Comparison of ENCODE assay signal across 8 cellular contexts in genomic region chr9:127966416-127967150, GRCh38. TPM values are rescaled to one million over a fixed set of nuclear protein-coding genes. Genes with fewer than 3 reads are reported as not detected.
DNase-seq lines count a peak whose midpoint lies in the region; ATAC-seq and TF ChIP-seq lines count a peak whose summit lies in the region.

No MANE protein-coding gene starts in this region.

- H3K4me3 Mint-ChIP-seq in stimulated activated effector memory CD8-positive, alpha-beta T cell treated with anti-CD3 and anti-CD28 coated beads, Interleukin-12 subunit alpha, Interleukin-12 subunit beta, amount 100 ng/mL, for 72 hours: no peak overlapping the region

- no peaks in the 10 kb centered on the region for H3K36me3 ChIP-seq in Peyer's patch

- no peaks in the 10 kb centered on the region for H3K9me3 Mint-ChIP-seq in stimulated activated effector memory CD8-positive, alpha-beta T cell treated with anti-CD3 and anti-CD28 coated beads, Interleukin-12 subunit alpha, Interleukin-12 subunit beta, amount 100 ng/mL, for 72 hours

- TF ChIP-seq CTCF in Peyer's patch (IDR thresholded peaks at IDR 0.05): no peak

- H3K27me3 ChIP-seq in Peyer's patch: no peaks in the 10 kb centered on the region

- peak overlapping the region in 1 of 4 donors; percentile 6 for H3K4me3 ChIP-seq in Peyer's patch

- peaks cover 8% of the 10 kb centered on the region for H3K36me3 Mint-ChIP-seq in stimulated activated effector memory CD8-positive, alpha-beta T cell treated with anti-CD3 and anti-CD28 coated beads, Interleukin-12 subunit alpha, Interleukin-12 subunit beta, amount 100 ng/mL, for 72 hours

- peaks cover 24 to 96% (median 76%) of the 10 kb centered on the region in 4 donors for H3K4me1 ChIP-seq in Peyer's patch

- peak overlapping the region; percentile 92 for H3K27ac Mint-ChIP-seq in stimulated activated effector memory CD8-positive, alpha-beta T cell treated with anti-CD3 and anti-CD28 coated beads, Interleukin-12 subunit alpha, Interleukin-12 subunit beta, amount 100 ng/mL, for 72 hours

- peaks cover 88% of the 10 kb centered on the region for H3K4me1 Mint-ChIP-seq in stimulated activated effector memory CD8-positive, alpha-beta T cell treated with anti-CD3 and anti-CD28 coated beads, Interleukin-12 subunit alpha, Interleukin-12 subunit beta, amount 100 ng/mL, for 72 hours

- DNase-seq in NCI-H446 treated with DMSO at 0.1 percent for 48 hours (lab: John Stamatoyannopoulos, UW): peak; percentile 12
- DNase-seq in NCI-H446 (lab: John Stamatoyannopoulos, UW): no peak
- no peak for DNase-seq in Peyer's patch
- DNase-seq in globus pallidus (ENCODE audit: low spot score): peak; percentile 30
- DNase-seq in stimulated activated effector memory CD8-positive, alpha-beta T cell treated with anti-CD3 and anti-CD28 coated beads, Interleukin-12 subunit alpha, Interleukin-12 subunit beta, amount 100 ng/mL, for 72 hours (ENCODE audit: low spot score in 2 of 2): no peak
- no peak for DNase-seq in islet precursor cell

- no peaks in the 10 kb centered on the region for H3K9me3 ChIP-seq in Peyer's patch

- no peak for TF ChIP-seq POLR2A in Peyer's patch (IDR thresholded peaks at IDR 0.05)

- ATAC-seq in stimulated activated effector memory CD8-positive, alpha-beta T cell treated with anti-CD3 and anti-CD28 coated beads, Interleukin-12 subunit alpha, Interleukin-12 subunit beta, amount 100 ng/mL, for 72 hours: no peak
- no peak for ATAC-seq in HG03460 (IDR thresholded peaks at IDR 0.05; ENCODE audit: unreplicated experiment)
- ATAC-seq in GM18517 (IDR thresholded peaks at IDR 0.05; ENCODE audit: unreplicated experiment): no peak

- peak overlapping the region; percentile 83 to 99 (median 96) for H3K27ac ChIP-seq in Peyer's patch

RNA-seq across cellular contexts. Expression of gene EEIG1, which starts 14.2 kb away (rescaled TPM):
- total RNA-seq in Peyer's patch: 100 to 1,000 TPM in 3 of 4 donors, 10 to 100 TPM in 1; 71.8 to 219 (median 122) TPM

RNA-seq across cellular contexts. Expression of gene DPM2, which starts 28.9 kb away (rescaled TPM):
- total RNA-seq in Peyer's patch: 10 to 100 TPM; 20.6 to 27.3 (median 22.1) TPM

RNA-seq across cellular contexts. Expression of gene PIP5KL1, which starts 36.0 kb away (rescaled TPM):
- total RNA-seq in Peyer's patch: 1 to 10 TPM in 1 of 4 donors, not detected in 3; 2.5 TPM

RNA-seq across cellular contexts. Expression of gene ST6GALNAC4, which starts 49.7 kb away (rescaled TPM):
- total RNA-seq in Peyer's patch: 100 to 1,000 TPM in 1 of 4 donors, 10 to 100 TPM in 3; 39.9 to 119 (median 46.7) TPM

Comparison
In these comparisons a context has a peak if more than half of its experiments do, and no peak if none do; other contexts are left out.
1. DNase-seq: peak in NCI-H446 treated with DMSO at 0.1 percent for 48 hours (single experiment) and globus pallidus (single experiment); none in NCI-H446 (0 of 2), Peyer's patch (0 of 3), stimulated activated effector memory CD8-positive, alpha-beta T cell treated with anti-CD3 and anti-CD28 coated beads, Interleukin-12 subunit alpha, Interleukin-12 subunit beta, amount 100 ng/mL, for 72 hours (0 of 2) and islet precursor cell (single experiment).